20 cellular contexts compared by ENCODE assay signal in the genomic region with DNA sequence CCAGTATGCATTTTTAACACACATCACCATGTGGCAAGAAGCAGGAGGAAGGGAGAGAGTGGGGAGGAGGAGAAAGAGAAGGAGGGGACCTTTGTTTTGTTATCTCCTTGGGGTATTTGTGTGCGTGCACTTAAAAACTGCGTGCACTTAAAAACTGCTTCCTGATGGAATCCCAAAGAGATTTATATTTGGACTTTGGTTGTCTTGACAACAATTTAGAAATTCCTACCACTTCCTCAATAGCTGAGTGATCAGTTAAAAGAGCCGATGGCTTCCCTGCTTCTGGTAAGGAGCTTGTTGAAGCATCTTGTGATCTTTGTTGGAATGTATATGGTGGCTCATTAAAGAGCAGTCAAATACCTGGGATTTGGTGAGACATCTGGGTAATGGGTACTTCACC. TPM values are rescaled to one million over a fixed set of nuclear protein-coding genes. Genes with fewer than 3 reads are reported as not detected.
DNase-seq lines count a peak whose midpoint lies in the region; ATAC-seq and TF ChIP-seq lines count a peak whose summit lies in the region.
"Had no signal": no experiment of that assay in that cellular context is flagged by ENCODE, and none has a peak within 500 bp of the region (broad histone marks: within the 10 kb centered on the region; RNA-seq: fewer than 3 reads in every experiment).

No MANE protein-coding gene starts in this region.

- peaks cover 82% of the 10 kb centered on the region for H3K36me3 Mint-ChIP-seq in dendritic cell treated with granulocyte-macrophage colony-stimulating factor and Interleukin-4, amounts not matched to agents 40 ng/mL and 50 ng/mL, for 4 days (ENCODE audit: low read depth)
- no peaks in the 10 kb centered on the region for H3K36me3 Mint-ChIP-seq in mesothelial cell of epicardium
- H3K36me3 Mint-ChIP-seq: naive thymus-derived CD4-positive, alpha-beta T cell had no signal

- no peaks in the 10 kb centered on the region for H3K27me3 Mint-ChIP-seq in dendritic cell treated with granulocyte-macrophage colony-stimulating factor and Interleukin-4, amounts not matched to agents 40 ng/mL and 50 ng/mL, for 4 days
- H3K27me3 Mint-ChIP-seq in mesothelial cell of epicardium (ENCODE audit: low read depth): peaks cover 13% of the 10 kb centered on the region

- H3K27ac Mint-ChIP-seq in dendritic cell treated with granulocyte-macrophage colony-stimulating factor and Interleukin-4, amounts not matched to agents 40 ng/mL and 50 ng/mL, for 4 days: peak overlapping the region; percentile 85
- peak overlapping the region; percentile 3 for H3K27ac Mint-ChIP-seq in mesothelial cell of epicardium
- H3K27ac Mint-ChIP-seq: activated naive CD4-positive, alpha-beta T cell treated with anti-CD3 and anti-CD28 coated beads, Interleukin-2, amount 50 U/mL, for 72 hours; naive thymus-derived CD4-positive, alpha-beta T cell had no signal

- no peaks in the 10 kb centered on the region for H3K9me3 Mint-ChIP-seq in dendritic cell treated with granulocyte-macrophage colony-stimulating factor and Interleukin-4, amounts not matched to agents 40 ng/mL and 50 ng/mL, for 4 days
- no peaks in the 10 kb centered on the region for H3K9me3 Mint-ChIP-seq in mesothelial cell of epicardium
- H3K9me3 Mint-ChIP-seq: activated naive CD4-positive, alpha-beta T cell treated with anti-CD3 and anti-CD28 coated beads, Interleukin-2, amount 50 U/mL, for 72 hours had no signal

- H3K4me3 ChIP-seq in vagina: no peak overlapping the region
- H3K4me3 ChIP-seq: left ventricle myocardium inferior, SJCRH30, tibial artery had no signal

- no peaks in the 10 kb centered on the region for H3K36me3 ChIP-seq in vagina
- H3K36me3 ChIP-seq: left ventricle myocardium inferior, SJCRH30, tibial artery had no signal

- peak overlapping the region; percentile 96 for H3K27ac ChIP-seq in vagina
- H3K27ac ChIP-seq: foreskin keratinocyte, left ventricle myocardium inferior, SJCRH30 had no signal

- peaks cover 82% of the 10 kb centered on the region for H3K4me1 Mint-ChIP-seq in dendritic cell treated with granulocyte-macrophage colony-stimulating factor and Interleukin-4, amounts not matched to agents 40 ng/mL and 50 ng/mL, for 4 days (ENCODE audit: low read depth)
- peaks cover 29% of the 10 kb centered on the region for H3K4me1 Mint-ChIP-seq in mesothelial cell of epicardium

- H3K4me1 ChIP-seq in vagina: peaks cover 40% of the 10 kb centered on the region
- H3K4me1 ChIP-seq: SJCRH30 had no signal

- intact Hi-C loops in dendritic cell treated with granulocyte-macrophage colony-stimulating factor and Interleukin-4, amounts not matched to agents 40 ng/mL and 50 ng/mL, for 4 days (cut with micrococcal nuclease): loop anchor here (10.0 kb wide), 1 partner anchor 812 kb away; a partner anchor contains a TSS
- intact Hi-C loops in vagina (cut with DNase I): no loop called here

- TF ChIP-seq POLR2A in vagina (IDR thresholded peaks at IDR 0.05): no peak

- DNase-seq in SKM-1 treated with dmso at 0.1 percent for 144 hours (lab: John Stamatoyannopoulos, UW; ENCODE audit: unreplicated experiment) (peak; percentile 50), SKM-1 (lab: John Stamatoyannopoulos, UW; ENCODE audit: unreplicated experiment) (no peak), mesothelial cell of epicardium (ENCODE audit: low spot score in 2 of 2, unreplicated experiment in 2 of 2) (no peak), vagina (ENCODE audit: extremely low spot score in 2 of 2) (no peak), NCI-H128 (lab: John Stamatoyannopoulos, UW; ENCODE audit: unreplicated experiment) (no peak)
- DNase-seq: activated CD4-positive, alpha-beta T cell treated with anti-CD3 and anti-CD28 coated beads for 48 hours; effector CD8-positive, alpha-beta T cell; foreskin keratinocyte; HCEC 1CT; IMR-90; left ventricle myocardium inferior; naive thymus-derived CD4-positive, alpha-beta T cell; NCI-H1105; SJCRH30; stimulated activated CD4-positive, alpha-beta T cell treated with anti-CD3 and anti-CD28 coated beads, Interleukin-1b, Interleukin-23, amount 100 ng/mL, for 48 hours; tibial artery had no signal

- no peaks in the 10 kb centered on the region for H3K27me3 ChIP-seq in vagina
- H3K27me3 ChIP-seq: foreskin keratinocyte, SJCRH30, tibial artery had no signal

- H3K9me3 ChIP-seq in vagina: no peaks in the 10 kb centered on the region
- H3K9me3 ChIP-seq: left ventricle myocardium inferior, SJCRH30, tibial artery had no signal

- no peak for ATAC-seq in HG02852 (IDR thresholded peaks at IDR 0.05; ENCODE audit: unreplicated experiment)
- no peak for ATAC-seq in GM18873 (IDR thresholded peaks at IDR 0.05; ENCODE audit: low FRiP score, unreplicated experiment)
- ATAC-seq: activated naive CD4-positive, alpha-beta T cell treated with anti-CD3 and anti-CD28 coated beads, Interleukin-2, amount 50 U/mL, for 72 hours; foreskin keratinocyte; naive thymus-derived CD4-positive, alpha-beta T cell had no signal

- H3K4me3 Mint-ChIP-seq in dendritic cell treated with granulocyte-macrophage colony-stimulating factor and Interleukin-4, amounts not matched to agents 40 ng/mL and 50 ng/mL, for 4 days: peak overlapping the region; percentile 96
- no peak overlapping the region for H3K4me3 Mint-ChIP-seq in mesothelial cell of epicardium
- H3K4me3 Mint-ChIP-seq: naive thymus-derived CD4-positive, alpha-beta T cell had no signal

- no peak for TF ChIP-seq CTCF in mesothelial cell of epicardium (IDR thresholded peaks at IDR 0.05; ENCODE audit: unreplicated experiment)
- no peak for TF ChIP-seq CTCF in vagina (IDR thresholded peaks at IDR 0.05)

RNA-seq across cellular contexts. Expression of a gene that starts 4.5 kb away (rescaled TPM):
- 20.0 to 21.8 TPM (median 21.8 TPM) in 3 replicates for total RNA-seq in mesothelial cell of epicardium
- 26.0 TPM for total RNA-seq in vagina
